ENCODE assay signal across 22 cellular contexts in the genomic region with DNA sequence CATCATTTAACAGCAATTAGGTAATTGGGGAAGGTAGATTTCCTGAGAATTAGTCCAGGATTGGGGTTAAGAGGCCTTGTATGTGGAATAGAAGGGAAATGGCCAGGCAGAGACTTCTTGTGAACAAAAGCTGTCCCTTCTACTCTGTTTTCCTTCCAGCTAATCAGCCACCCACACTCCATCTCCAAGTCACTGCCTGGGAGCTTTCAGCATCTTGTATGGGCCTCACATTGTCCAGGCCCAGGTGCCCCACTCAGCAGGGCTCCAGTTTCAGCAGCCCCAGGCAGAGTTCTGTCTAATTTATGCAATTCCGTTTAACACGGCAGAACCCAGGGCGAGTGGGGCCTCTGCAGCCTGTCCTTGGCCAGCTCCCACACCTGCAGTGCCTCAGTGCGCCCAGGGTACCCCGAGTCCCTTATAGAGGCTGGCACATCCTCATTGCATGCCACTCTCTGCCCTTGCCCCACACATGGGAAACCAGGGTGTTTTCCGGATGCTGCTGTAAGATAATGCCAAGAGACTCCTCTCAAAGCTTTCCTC.
DNase-seq lines count a peak whose midpoint lies in the region; TF ChIP-seq lines count a peak whose summit lies in the region.
"Had no signal": no experiment of that assay in that cellular context is flagged by ENCODE, and none has a peak within 500 bp of the region (broad histone marks: within the 10 kb centered on the region; RNA-seq: fewer than 3 reads in every experiment).

No MANE protein-coding gene starts in this region.

- H3K36me3 ChIP-seq in mesodermal cell (ENCODE audit: control insufficient read depth, insufficient read depth, low read length) (no peaks in the 10 kb centered on the region), uterus (no peaks in the 10 kb centered on the region)
- H3K36me3 ChIP-seq: BE2C, SJCRH30 had no signal

- intact Hi-C loops in uterus (cut with DNase I; ENCODE audit: low total_unique reads) = no loop called here

- H3K4me1 Mint-ChIP-seq in progenitor cell of endocrine pancreas (ENCODE audit: low read depth) = no peaks in the 10 kb centered on the region
- H3K4me1 Mint-ChIP-seq: CD14-positive monocyte; CD8-positive, alpha-beta memory T cell had no signal

- H3K36me3 Mint-ChIP-seq in progenitor cell of endocrine pancreas (ENCODE audit: insufficient read depth) = no peaks in the 10 kb centered on the region
- H3K36me3 Mint-ChIP-seq: CD14-positive monocyte; CD8-positive, alpha-beta memory T cell had no signal

- peak overlapping the region; percentile 17 for H3K27ac Mint-ChIP-seq in progenitor cell of endocrine pancreas
- H3K27ac Mint-ChIP-seq: CD8-positive, alpha-beta memory T cell had no signal

- TF ChIP-seq CTCF in progenitor cell of endocrine pancreas (IDR thresholded peaks at IDR 0.05; ENCODE audit: unreplicated experiment) = no peak
- TF ChIP-seq CTCF in uterus (IDR thresholded peaks at IDR 0.05) = no peak

- 73 to 92% methylated on average over 4 to 5 of the region's 6 CpGs for WGBS in mesodermal cell (ENCODE audit: insufficient coverage in 2 of 2), 2 experiments

- no peaks in the 10 kb centered on the region for H3K27me3 ChIP-seq in uterus
- H3K27me3 ChIP-seq: BE2C, SJCRH30 had no signal

- H3K9me3 Mint-ChIP-seq in progenitor cell of endocrine pancreas (ENCODE audit: low read depth) = no peaks in the 10 kb centered on the region
- H3K9me3 Mint-ChIP-seq: CD8-positive, alpha-beta memory T cell had no signal

- peaks cover 40% of the 10 kb centered on the region for H3K27me3 Mint-ChIP-seq in progenitor cell of endocrine pancreas

- no peak for TF ChIP-seq POLR2A in uterus (IDR thresholded peaks at IDR 0.05)

- H3K9me3 ChIP-seq in mesodermal cell (ENCODE audit: control insufficient read depth, low read length) = no peaks in the 10 kb centered on the region
- H3K9me3 ChIP-seq in uterus = no peaks in the 10 kb centered on the region
- H3K9me3 ChIP-seq: BE2C, SJCRH30 had no signal

- no peak overlapping the region for H3K4me3 ChIP-seq in mesodermal cell (ENCODE audit: extremely low read depth, insufficient read depth, low read length, poor library complexity, severe bottlenecking)
- no peak overlapping the region for H3K4me3 ChIP-seq in uterus
- H3K4me3 ChIP-seq: GM23248, PC-9, SJCRH30 had no signal

- H3K4me3 Mint-ChIP-seq in progenitor cell of endocrine pancreas (ENCODE audit: low read depth) = no peak overlapping the region
- H3K4me3 Mint-ChIP-seq: CD14-positive monocyte; CD8-positive, alpha-beta memory T cell had no signal

- H3K27ac ChIP-seq in mesodermal cell (ENCODE audit: low read depth, low read length, severe bottlenecking) = peak overlapping the region; percentile 62
- H3K27ac ChIP-seq in uterus = no peak overlapping the region
- H3K27ac ChIP-seq: GM23248, PC-9 had no signal

- H3K4me1 ChIP-seq in mesodermal cell (ENCODE audit: control insufficient read depth, insufficient read depth, low read length, poor library complexity, severe bottlenecking) (no peaks in the 10 kb centered on the region), uterus (no peaks in the 10 kb centered on the region)

- DNase-seq in NCI-H2171 treated with DMSO at 0.1 percent for 48 hours (lab: John Stamatoyannopoulos, UW) (peak; percentile 17), NCI-H2171 (lab: John Stamatoyannopoulos, UW) (no peak), ELF-1 (ENCODE audit: low read depth, low spot score) (peak; percentile 89), progenitor cell of endocrine pancreas (ENCODE audit: low spot score, unreplicated experiment) (no peak), DMS153 (lab: John Stamatoyannopoulos, UW) (no peak), uterus (no peak)
- DNase-seq in stimulated activated CD4-positive, alpha-beta T cell treated with anti-CD3 and anti-CD28 coated beads, Interleukin-4, amount 100 ng/mL, for 1 hour = no peak
- DNase-seq: 8988T; ACHN; BE2C; Calu3; CD8-positive, alpha-beta memory T cell; DMS53; GM23248; NCI-H1092; NCI-H146; NCI-H1930; NCI-H510A; PC-9 had no signal

Comparison
In these comparisons a context has a peak if more than half of its experiments do, and no peak if none do; other contexts are left out.
1. DNase-seq: peak in NCI-H2171 treated with DMSO at 0.1 percent for 48 hours (single experiment) and ELF-1 (single experiment); none in NCI-H2171 (single experiment), progenitor cell of endocrine pancreas (single experiment), stimulated activated CD4-positive, alpha-beta T cell treated with anti-CD3 and anti-CD28 coated beads, Interleukin-4, amount 100 ng/mL, for 1 hour (single experiment), DMS153 (single experiment) and uterus (0 of 2).